ENCODE assay signal across 22 cellular contexts in genomic region chr17:61205931-61206330, GRCh38.
DNase-seq lines count a peak whose midpoint lies in the region; ATAC-seq, FAIRE-seq and TF ChIP-seq lines count a peak whose summit lies in the region.
"Had no signal": no experiment of that assay in that cellular context is flagged by ENCODE, and none has a peak within 500 bp of the region (broad histone marks: within the 10 kb centered on the region; RNA-seq: fewer than 3 reads in every experiment).

No MANE protein-coding gene starts in this region.

- no peaks in the 10 kb centered on the region for H3K36me3 ChIP-seq in psoas muscle (ENCODE audit: insufficient read depth in 1 of 2, low read depth in 1 of 2)
- H3K36me3 ChIP-seq: ovary had no signal

- DNase-seq in H54 (ENCODE audit: insufficient read length, low spot score) (no peak), NCI-H446 (lab: John Stamatoyannopoulos, UW) (peak; percentile 3 to 36), astrocyte of the hippocampus (ENCODE audit: low read depth, low spot score) (peak; percentile 60), retinal pigment epithelial cell (ENCODE audit: low read depth) (peak; percentile 20), GM12891 (ENCODE audit: insufficient read length, low spot score) (no peak), psoas muscle (no peak), cerebellar cortex (ENCODE audit: low spot score) (no peak)
- no peak for DNase-seq in activated naive CD4-positive, alpha-beta T cell treated with anti-CD3 and anti-CD28 coated beads, Interleukin-2, amount 50 U/mL, for 72 hours (ENCODE audit: low spot score in 2 of 2)
- DNase-seq: activated CD4-positive, alpha-beta T cell treated with anti-CD3 and anti-CD28 coated beads, Interleukin-2, amount 50 U/mL, for 48 hours; activated naive CD4-positive, alpha-beta T cell; AML-193; GM23248; hippocampal formation; NCI-H146; NCI-H2227 treated with DMSO at 0.1 percent for 48 hours; NK-92 treated with Interleukin-12 subunit alpha and Interleukin-12 subunit beta, amount 100 ng/mL, for 24 hours; T-helper 1 cell had no signal

- H3K4me1 ChIP-seq in psoas muscle, result peaks cover 12% of the 10 kb centered on the region

- H3K9me3 Mint-ChIP-seq in activated naive CD4-positive, alpha-beta T cell treated with anti-CD3 and anti-CD28 coated beads, Interleukin-2, amount 50 U/mL, for 72 hours, result no peaks in the 10 kb centered on the region
- H3K9me3 Mint-ChIP-seq: stimulated activated effector memory CD8-positive, alpha-beta T cell treated with anti-CD3 and anti-CD28 coated beads, Interleukin-12 subunit alpha, Interleukin-12 subunit beta, amount 100 ng/mL, for 72 hours had no signal

- no peak overlapping the region for H3K27ac ChIP-seq in psoas muscle
- H3K27ac ChIP-seq: GM23248, ovary had no signal

- H3K27ac Mint-ChIP-seq in activated naive CD4-positive, alpha-beta T cell treated with anti-CD3 and anti-CD28 coated beads, Interleukin-2, amount 50 U/mL, for 72 hours, result no peak overlapping the region
- H3K27ac Mint-ChIP-seq: stimulated activated effector memory CD8-positive, alpha-beta T cell treated with anti-CD3 and anti-CD28 coated beads, Interleukin-12 subunit alpha, Interleukin-12 subunit beta, amount 100 ng/mL, for 72 hours had no signal

- no peaks in the 10 kb centered on the region for H3K27me3 ChIP-seq in psoas muscle (ENCODE audit: insufficient read depth in 3 of 3, low read length in 2 of 3)
- H3K27me3 ChIP-seq: ovary had no signal

- peaks cover 0 to 4% of the 10 kb centered on the region in 2 donors for H3K36me3 Mint-ChIP-seq in activated naive CD4-positive, alpha-beta T cell treated with anti-CD3 and anti-CD28 coated beads, Interleukin-2, amount 50 U/mL, for 72 hours
- H3K36me3 Mint-ChIP-seq: stimulated activated effector memory CD8-positive, alpha-beta T cell treated with anti-CD3 and anti-CD28 coated beads, Interleukin-12 subunit alpha, Interleukin-12 subunit beta, amount 100 ng/mL, for 72 hours had no signal

- H3K4me3 ChIP-seq in retinal pigment epithelial cell (ENCODE audit: low read length) (no peak overlapping the region), psoas muscle (no peak overlapping the region)
- H3K4me3 ChIP-seq: GM23248, ovary had no signal

- 97 to 98% (median 98%) methylated on average over 4 of the region's 4 CpGs for WGBS in psoas muscle, 3 donors

- no peak for TF ChIP-seq CTCF in retinal pigment epithelial cell (conservative IDR thresholded peaks at IDR 0.05; ENCODE audit: low read depth, low read length)
- no peak for TF ChIP-seq CTCF in psoas muscle (IDR thresholded peaks at IDR 0.05)

- peak; percentile 61 for FAIRE-seq in H54 (lab: Jason Lieb, UNC)
- FAIRE-seq in GM12891 (lab: Jason Lieb, UNC), result no peak
- FAIRE-seq: islet of Langerhans had no signal

- no peak for ATAC-seq in psoas muscle
- no peak for ATAC-seq in activated naive CD4-positive, alpha-beta T cell treated with anti-CD3 and anti-CD28 coated beads, Interleukin-2, amount 50 U/mL, for 72 hours
- ATAC-seq: Right ventricle myocardium inferior; sciatic nerve; stimulated activated effector memory CD8-positive, alpha-beta T cell treated with anti-CD3 and anti-CD28 coated beads, Interleukin-12 subunit alpha, Interleukin-12 subunit beta, amount 100 ng/mL, for 72 hours had no signal

- TF ChIP-seq POLR2A in H54 (IDR thresholded peaks at IDR 0.05; ENCODE audit: low read depth, low read length) (no peak), GM12891 (IDR thresholded peaks at IDR 0.05; ENCODE audit: low read depth, low read length) (no peak)

- intact Hi-C loops in psoas muscle (cut with DNase I), result no loop called here

- no peaks in the 10 kb centered on the region for H3K9me3 ChIP-seq in psoas muscle
- H3K9me3 ChIP-seq: ovary had no signal

TF ChIP-seq in GM12891, 5 proteins besides CTCF, POLR2A, EP300 and RAD21:
- no peak for TF ChIP-seq SPI1 (IDR thresholded peaks at IDR 0.05; ENCODE audit: low read depth, low read length)
- TF ChIP-seq POU2F2 (IDR thresholded peaks at IDR 0.05; ENCODE audit: low read depth, low read length), result no peak
- TF ChIP-seq PAX5 (IDR thresholded peaks at IDR 0.05; ENCODE audit: insufficient read depth, low read length, severe bottlenecking), result no peak
- TF ChIP-seq TAF1 (IDR thresholded peaks at IDR 0.05; ENCODE audit: low read depth, low read length), result no peak
- no peak for TF ChIP-seq POLR2AphosphoS5 (IDR thresholded peaks at IDR 0.05; ENCODE audit: low read depth, low read length)

Comparison
In these comparisons a context has a peak if more than half of its experiments do, and no peak if none do; other contexts are left out.
1. DNase-seq: peak in NCI-H446 (2 of 2), astrocyte of the hippocampus (single experiment) and retinal pigment epithelial cell (single experiment); none in H54 (single experiment), GM12891 (single experiment), psoas muscle (0 of 2), cerebellar cortex (single experiment) and activated naive CD4-positive, alpha-beta T cell treated with anti-CD3 and anti-CD28 coated beads, Interleukin-2, amount 50 U/mL, for 72 hours (0 of 2).